Comparison of ENCODE assay signal across 16 cellular contexts in the genomic region with DNA sequence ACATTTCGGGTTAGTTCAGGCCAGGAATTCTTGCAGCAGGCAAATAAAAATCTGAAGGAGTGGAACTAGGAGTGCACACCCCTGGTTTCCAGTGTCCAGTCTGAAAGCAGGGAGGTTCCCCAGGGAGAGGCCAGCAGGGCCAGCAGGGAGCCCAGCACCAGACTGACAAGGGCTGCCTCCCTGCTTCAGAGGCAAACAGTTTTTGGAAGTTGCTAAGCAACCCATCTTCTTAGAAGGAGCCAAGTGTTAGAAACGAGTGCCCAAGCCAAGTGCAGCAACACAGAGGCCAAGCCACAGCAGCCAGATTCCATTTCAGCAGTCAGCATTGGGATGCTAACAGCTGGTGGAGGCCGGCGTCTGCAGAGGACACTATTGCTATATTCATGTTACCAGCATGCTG.
A peak's percentile ranks its signal among the peaks of the same experiment; 100 is the strongest.
DNase-seq lines count a peak whose midpoint lies in the region; ATAC-seq and TF ChIP-seq lines count a peak whose summit lies in the region.
"Had no signal": no experiment of that assay in that cellular context is flagged by ENCODE, and none has a peak within 500 bp of the region (broad histone marks: within the 10 kb centered on the region; RNA-seq: fewer than 3 reads in every experiment).

No MANE protein-coding gene starts in this region.

- DNase-seq in NCI-H2171 treated with DMSO at 0.1 percent for 48 hours (lab: John Stamatoyannopoulos, UW) (peak; percentile 20), NCI-H2171 (lab: John Stamatoyannopoulos, UW) (no peak), dedifferentiated amniotic fluid mesenchymal stem cell (ENCODE audit: extremely low spot score) (peak; percentile 62), spleen (peak; percentile 38), NCI-H2029 (lab: John Stamatoyannopoulos, UW) (no peak), prostate gland (ENCODE audit: low spot score) (no peak)
- DNase-seq: activated CD4-positive, alpha-beta T cell treated with anti-CD3 and anti-CD28 coated beads for 4 hours; CD8-positive, alpha-beta T cell; colonic mucosa; SW 1271 had no signal

- H3K4me3 ChIP-seq in spleen: no peak overlapping the region
- H3K4me3 ChIP-seq in prostate gland: no peak overlapping the region
- H3K4me3 ChIP-seq: colonic mucosa, smooth muscle cell had no signal

- H3K4me1 ChIP-seq in spleen (no peaks in the 10 kb centered on the region), prostate gland (replicated peaks) (no peaks in the 10 kb centered on the region)
- H3K4me1 ChIP-seq: colonic mucosa had no signal

- H3K9me3 ChIP-seq in spleen (peaks cover 0 to 9% (median 0%) of the 10 kb centered on the region in 8 donors), prostate gland (no peaks in the 10 kb centered on the region)
- H3K9me3 ChIP-seq: colonic mucosa, neutrophil had no signal

- intact Hi-C loops in spleen (cut with DNase I; ENCODE audit: low total_unique reads): no loop called here
- intact Hi-C loops in prostate gland (cut with DNase I): no loop called here

- TF ChIP-seq POLR2A in spleen (IDR thresholded peaks at IDR 0.05) (no peak), prostate gland (IDR thresholded peaks at IDR 0.05) (no peak)

- H3K36me3 ChIP-seq in spleen: no peaks in the 10 kb centered on the region
- no peaks in the 10 kb centered on the region for H3K36me3 ChIP-seq in prostate gland
- H3K36me3 ChIP-seq: colonic mucosa, neutrophil had no signal

- 65 to 77% (median 73%) methylated on average over 4 of the region's 4 CpGs for WGBS in spleen, 5 donors
- WGBS in prostate gland: 69% methylated on average over 4 of the region's 4 CpGs

- H3K27me3 ChIP-seq in spleen (replicated peaks in 1 of 7) (peaks cover 0 to 21% (median 0%) of the 10 kb centered on the region in 7 donors), prostate gland (replicated peaks; ENCODE audit: insufficient read depth) (no peaks in the 10 kb centered on the region)
- H3K27me3 ChIP-seq: colonic mucosa, neutrophil had no signal

- peak; percentile 33 for ATAC-seq in HG03378 (IDR thresholded peaks at IDR 0.05; ENCODE audit: unreplicated experiment)
- ATAC-seq in GM18519 (IDR thresholded peaks at IDR 0.05; ENCODE audit: low FRiP score, unreplicated experiment): no peak
- ATAC-seq: CD8-positive, alpha-beta T cell; esophagus mucosa had no signal

- no peak for TF ChIP-seq CTCF in spleen (IDR thresholded peaks at IDR 0.05 in 8 of 11, conservative IDR thresholded peaks at IDR 0.05 in 3 of 11)
- TF ChIP-seq CTCF in prostate gland (IDR thresholded peaks at IDR 0.05): no peak

- H3K27ac ChIP-seq in spleen (no peak overlapping the region), prostate gland (no peak overlapping the region)
- H3K27ac ChIP-seq: 22Rv1, colonic mucosa, neutrophil had no signal

Comparison
In these comparisons a context has a peak if more than half of its experiments do, and no peak if none do; other contexts are left out.
1. DNase-seq: peak in NCI-H2171 treated with DMSO at 0.1 percent for 48 hours (single experiment), dedifferentiated amniotic fluid mesenchymal stem cell (single experiment) and spleen (single experiment); none in NCI-H2171 (single experiment), NCI-H2029 (single experiment) and prostate gland (single experiment).